24 cellular contexts compared by ENCODE assay signal in the genomic region with DNA sequence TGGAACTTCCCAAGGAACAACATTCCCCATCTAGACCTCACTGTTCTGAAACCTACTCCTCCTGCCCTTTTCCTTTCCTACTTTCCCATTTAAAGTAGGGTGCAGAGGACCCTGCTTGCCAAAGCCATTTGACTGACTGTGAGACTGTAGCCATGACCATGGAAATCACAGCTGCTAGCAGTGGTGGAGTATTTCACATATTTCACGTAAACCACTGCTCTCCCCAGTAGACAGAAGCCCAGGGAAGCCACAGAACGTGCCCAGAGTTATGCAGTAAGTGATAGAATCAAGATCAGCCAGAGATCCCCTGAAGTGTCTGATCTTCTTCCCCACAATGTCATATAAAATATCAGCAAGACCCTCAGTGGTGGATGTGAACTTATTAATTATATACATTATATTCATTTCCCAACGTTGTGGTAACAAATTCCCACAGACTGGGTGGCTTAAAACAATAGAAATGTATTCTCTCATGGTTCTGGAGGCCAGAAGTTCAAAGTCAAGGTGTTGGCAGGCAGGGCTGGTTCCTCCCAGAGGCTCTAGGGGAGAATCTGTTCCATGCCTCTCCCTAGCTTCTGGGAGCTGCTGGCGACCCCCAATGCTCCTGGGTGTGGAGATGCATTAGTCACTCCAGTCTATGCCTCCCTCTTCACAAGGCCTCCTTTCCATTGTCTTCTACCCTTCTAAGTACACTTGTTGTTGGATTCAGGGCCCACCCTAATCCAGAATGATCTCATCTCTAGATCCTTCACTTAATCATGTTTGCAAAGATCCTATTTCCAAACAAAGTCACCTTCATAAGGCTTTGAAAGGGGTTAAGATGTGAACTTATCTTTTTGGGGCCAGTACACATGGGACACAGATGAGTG. TPM values are rescaled to one million over a fixed set of nuclear protein-coding genes. Genes with fewer than 3 reads are reported as not detected.
DNase-seq lines count a peak whose midpoint lies in the region; ATAC-seq and TF ChIP-seq lines count a peak whose summit lies in the region.
"Had no signal": no experiment of that assay in that cellular context is flagged by ENCODE, and none has a peak within 500 bp of the region (broad histone marks: within the 10 kb centered on the region; RNA-seq: fewer than 3 reads in every experiment).

No MANE protein-coding gene starts in this region.

- H3K4me2 ChIP-seq in GM23248 (ENCODE audit: unreplicated experiment) (no peak overlapping the region), mesenchymal stem cell (ENCODE audit: low read length, poor library complexity, severe bottlenecking) (no peak overlapping the region)

- H3K9me3 ChIP-seq in GM23248 (ENCODE audit: low read depth), result no peaks in the 10 kb centered on the region
- H3K9me3 ChIP-seq in Panc1 (ENCODE audit: control insufficient read depth, insufficient read depth, low read depth, low read length), result no peaks in the 10 kb centered on the region
- H3K9me3 ChIP-seq in mesenchymal stem cell (ENCODE audit: control insufficient read depth, low read length), result no peaks in the 10 kb centered on the region
- H3K9me3 ChIP-seq in prostate gland, result no peaks in the 10 kb centered on the region
- no peaks in the 10 kb centered on the region for H3K9me3 ChIP-seq in Peyer's patch
- H3K9me3 ChIP-seq: adrenal gland, SJSA1 had no signal

- no peak overlapping the region for H3K9ac ChIP-seq in GM23248
- no peak overlapping the region for H3K9ac ChIP-seq in mesenchymal stem cell (ENCODE audit: low read length)

- no TSS peak for BruUV-seq in Panc1 (replicated peaks; lab: Mats Ljungman, UMichigan)

- H3K4me1 ChIP-seq in GM23248 (ENCODE audit: insufficient read depth), result peaks cover 6% of the 10 kb centered on the region; the same call in 1 of the 2 replicates
- peaks cover 9% of the 10 kb centered on the region for H3K4me1 ChIP-seq in Panc1 (ENCODE audit: control insufficient read depth, insufficient read depth, low read length)
- peaks cover 18% of the 10 kb centered on the region for H3K4me1 ChIP-seq in mesenchymal stem cell (ENCODE audit: control insufficient read depth, insufficient read depth, low read depth, low read length)
- peaks cover 2% of the 10 kb centered on the region for H3K4me1 ChIP-seq in prostate gland (replicated peaks)
- H3K4me1 ChIP-seq in Peyer's patch, result peaks cover 4 to 21% (median 14%) of the 10 kb centered on the region in 4 donors

- H2AK5ac ChIP-seq in mesenchymal stem cell (ENCODE audit: low read length, severe bottlenecking), result peak overlapping the region; percentile 56

- no peak overlapping the region for H4K8ac ChIP-seq in mesenchymal stem cell (ENCODE audit: low read length)

- TF ChIP-seq POLR2A in prostate gland (IDR thresholded peaks at IDR 0.05) (no peak), Peyer's patch (IDR thresholded peaks at IDR 0.05) (no peak)

- H3K27me3 ChIP-seq in GM23248 (replicated peaks; ENCODE audit: insufficient read depth), result no peaks in the 10 kb centered on the region
- no peaks in the 10 kb centered on the region for H3K27me3 ChIP-seq in Panc1 (ENCODE audit: control insufficient read depth, insufficient read depth, low read length)
- peaks cover 0 to 4% of the 10 kb centered on the region in 2 experiments for H3K27me3 ChIP-seq in mesenchymal stem cell (ENCODE audit: control insufficient read depth in 1 of 2, insufficient read depth in 1 of 2, low read length in 2 of 2)
- no peaks in the 10 kb centered on the region for H3K27me3 ChIP-seq in prostate gland (replicated peaks; ENCODE audit: insufficient read depth)
- no peaks in the 10 kb centered on the region for H3K27me3 ChIP-seq in Peyer's patch
- H3K27me3 ChIP-seq: adrenal gland, SJSA1 had no signal

- WGBS in GM23248 (ENCODE audit: low coverage in 1 of 2, low lambda C conversion rate in 2 of 2, missing lambda C conversion rate in 2 of 2), 2 experiments, result 71 to 73% methylated on average over 4 of the region's 4 CpGs
- 65% methylated on average over 2 of the region's 4 CpGs for WGBS in mesenchymal stem cell
- WGBS in prostate gland, result 69% methylated on average over 4 of the region's 4 CpGs

- H3K79me1 ChIP-seq in mesenchymal stem cell (replicated peaks; ENCODE audit: low read length, poor library complexity, severe bottlenecking), result no peaks in the 10 kb centered on the region

- H3K36me3 ChIP-seq in GM23248 (ENCODE audit: low read depth), result no peaks in the 10 kb centered on the region
- H3K36me3 ChIP-seq in Panc1 (ENCODE audit: control insufficient read depth, insufficient read depth, low read length), result no peaks in the 10 kb centered on the region
- H3K36me3 ChIP-seq in mesenchymal stem cell (ENCODE audit: control insufficient read depth in 1 of 2, insufficient read depth in 2 of 2, low read depth in 1 of 2, low read length in 2 of 2), result no peaks in the 10 kb centered on the region
- no peaks in the 10 kb centered on the region for H3K36me3 ChIP-seq in prostate gland
- no peaks in the 10 kb centered on the region for H3K36me3 ChIP-seq in Peyer's patch
- H3K36me3 ChIP-seq: adrenal gland, SJSA1 had no signal

- no peak overlapping the region for H2BK12ac ChIP-seq in mesenchymal stem cell (ENCODE audit: low read length in 2 of 2)

- no peak overlapping the region for H4K91ac ChIP-seq in mesenchymal stem cell (ENCODE audit: low read length)

- no peaks in the 10 kb centered on the region for H3K79me2 ChIP-seq in GM23248 (ENCODE audit: insufficient read depth)

- H2BK120ac ChIP-seq in mesenchymal stem cell (ENCODE audit: low read depth, low read length), result no peak overlapping the region

- DNase-seq in GM23248 (peak; percentile 7), Panc1 (ENCODE audit: low read depth, low spot score) (no peak), mesenchymal stem cell (no peak), substantia nigra (lab: John Stamatoyannopoulos, UW) (no peak), prostate gland (ENCODE audit: low spot score) (no peak), Peyer's patch (no peak)
- DNase-seq: activated CD4-positive, CD25-positive, alpha-beta regulatory T cell; adrenal gland; caudate nucleus; CD4-positive, alpha-beta T cell; effector CD8-positive, alpha-beta T cell; head of caudate nucleus; KG1; left ventricle myocardium superior; NCI-H1048; PC-9; right cardiac atrium; stimulated activated naive CD8-positive, alpha-beta T cell treated with anti-CD3 and anti-CD28 coated beads, Interleukin-15, Interleukin-2, amounts not matched to agents 100 U/mL and 50 U/mL, for 24 hours had no signal

- CTCF ChIA-PET in Panc1 (lab: Charles Lee), result no interaction called here

- no peak overlapping the region for H3K14ac ChIP-seq in mesenchymal stem cell (ENCODE audit: low read length in 2 of 2)

- no peak overlapping the region for H3K23ac ChIP-seq in mesenchymal stem cell (ENCODE audit: low read length in 2 of 2)

- no peak overlapping the region for H2BK15ac ChIP-seq in mesenchymal stem cell (ENCODE audit: low read depth, poor library complexity, severe bottlenecking)

- no peak overlapping the region for H3K18ac ChIP-seq in mesenchymal stem cell (ENCODE audit: low read depth in 1 of 2, low read length in 2 of 2)

- in situ Hi-C loops in GM23248 (cut with MboI), result no loop called here
- in situ Hi-C loops in Panc1 (cut with HindIII; ENCODE audit: low pct_unique_long_range_greater_than_20kb, low sequenced_read_pairs), result no loop called here

- intact Hi-C loops in Panc1 (cut with micrococcal nuclease; ENCODE audit: unreplicated experiment), result no loop called here
- intact Hi-C loops in prostate gland (cut with DNase I), result no loop called here

- POLR2A ChIA-PET in Panc1 (lab: Charles Lee), result interaction anchor here (0.7 kb wide), 1 partner anchor 12 kb away, joined by 6 read pairs; no protein-coding TSS in a partner anchor

- H2AFZ ChIP-seq in GM23248 (no peak overlapping the region), mesenchymal stem cell (ENCODE audit: low read depth, low read length) (no peak overlapping the region)
- H2AFZ ChIP-seq: PC-9 had no signal

- H3K4ac ChIP-seq in mesenchymal stem cell (ENCODE audit: low read depth in 1 of 2, low read length in 2 of 2), result no peak overlapping the region

- H3K27ac ChIP-seq in GM23248 (no peak overlapping the region), Panc1 (ENCODE audit: low read length) (peak overlapping the region; percentile 23; the same call in 1 of the 2 replicates), mesenchymal stem cell (ENCODE audit: low read length, poor library complexity, severe bottlenecking) (no peak overlapping the region), substantia nigra (ENCODE audit: low read depth, low read length, poor library complexity, severe bottlenecking) (no peak overlapping the region), prostate gland (no peak overlapping the region), Peyer's patch (no peak overlapping the region)
- H3K27ac ChIP-seq: adrenal gland, PC-9, SJSA1 had no signal

- no peak for TF ChIP-seq CTCF in Panc1 (IDR thresholded peaks at IDR 0.05)
- TF ChIP-seq CTCF in prostate gland (IDR thresholded peaks at IDR 0.05), result no peak
- no peak for TF ChIP-seq CTCF in Peyer's patch (IDR thresholded peaks at IDR 0.05)

- H3K9me2 ChIP-seq in GM23248 (ENCODE audit: insufficient read depth), result no peaks in the 10 kb centered on the region

- H4K20me1 ChIP-seq in GM23248 (ENCODE audit: insufficient read depth), result no peaks in the 10 kb centered on the region

- 0 out of 2 replicates have a peak, but pooled peaks cover 4% of the 10 kb centered on the region for H3F3A ChIP-seq in GM23248 (ENCODE audit: insufficient read depth)

- H2BK5ac ChIP-seq in mesenchymal stem cell (ENCODE audit: low read depth, low read length, poor library complexity, severe bottlenecking), result no peak overlapping the region

- H3K4me3 ChIP-seq in GM23248 (no peak overlapping the region), Panc1 (ENCODE audit: low read depth in 2 of 2, low read length in 2 of 2) (no peak overlapping the region), mesenchymal stem cell (ENCODE audit: insufficient read depth in 1 of 2, low read depth in 1 of 2, low read length in 2 of 2) (no peak overlapping the region), prostate gland (no peak overlapping the region), Peyer's patch (no peak overlapping the region)
- H3K4me3 ChIP-seq: adrenal gland, PC-9, SJSA1 had no signal

- ATAC-seq in Panc1, result no peak
- ATAC-seq: left ventricle myocardium superior; right cardiac atrium; stimulated activated naive CD8-positive, alpha-beta T cell treated with anti-CD3 and anti-CD28 coated beads, Interleukin-15, Interleukin-2, amounts not matched to agents 100 U/mL and 50 U/mL, for 24 hours had no signal

RNA-seq across cellular contexts. Expression of gene PRM1, which starts 20.7 kb away (rescaled TPM):
- total RNA-seq in GM23248 (2014; rRNA removed; shearing (Covaris generic)), result not detected in 2 replicates
- polyA plus RNA-seq in GM23248 (2016; fragmentation: Nextera tagmentation; extraction: Ambion mirVana), result not detected in 2 replicates
- total RNA-seq in Panc1 (2021; ENCODE audit: unreplicated experiment), result not detected
- not detected for polyA plus RNA-seq in Panc1 (2012; ENCODE audit: insufficient read length)
- polyA plus RNA-seq in mesenchymal stem cell (2013, experiment 1 of 2), result not detected
- polyA plus RNA-seq in mesenchymal stem cell (2013, experiment 2 of 2), result not detected
- 100 to 1,000 TPM in 1 of 2 donors, 1 to 10 TPM in 1; 1.8 to 992 TPM for total RNA-seq in prostate gland
- not detected for total RNA-seq in Peyer's patch
- total RNA-seq: activated CD8-positive, alpha-beta memory T cell treated with anti-CD3 and anti-CD28 coated beads for 36 hours; activated T-helper 2 cell treated with anti-CD3 and anti-CD28 coated beads, Interferon-gamma antibody, Interleukin-2, Interleukin-4, amounts not matched to agents 10 μg/mL and 5 μg/mL and 100 μg/mL, durations not matched to agents 14 hours and 24 hours and 36 hours; adrenal gland; CD4-positive, alpha-beta T cell; left ventricle myocardium superior; PC-9; right cardiac atrium; SJSA1; T-helper 2 cell treated with Interferon-gamma antibody and Interleukin-4, amounts not matched to agents 100 ng/mL and 5 ng/mL, for 36 hours; ureter had no signal
- polyA plus RNA-seq: adrenal gland, AG04450, right cardiac atrium had no signal

RNA-seq across cellular contexts. Expression of gene PRM2, which starts 25.6 kb away (rescaled TPM):
- not detected in 2 replicates for total RNA-seq in GM23248 (2014; rRNA removed; shearing (Covaris generic))
- not detected in 2 replicates for polyA plus RNA-seq in GM23248 (2016; fragmentation: Nextera tagmentation; extraction: Ambion mirVana)
- total RNA-seq in Panc1 (2021; ENCODE audit: unreplicated experiment) (not detected), prostate gland (100 to 1,000 TPM in 1 of 2 donors, not detected in 1; 343 TPM), Peyer's patch (not detected)
- not detected for polyA plus RNA-seq in Panc1 (2012; ENCODE audit: insufficient read length)
- not detected for polyA plus RNA-seq in mesenchymal stem cell (2013, experiment 1 of 2)
- polyA plus RNA-seq in mesenchymal stem cell (2013, experiment 2 of 2), result not detected
- total RNA-seq: activated CD8-positive, alpha-beta memory T cell treated with anti-CD3 and anti-CD28 coated beads for 36 hours; activated T-helper 2 cell treated with anti-CD3 and anti-CD28 coated beads, Interferon-gamma antibody, Interleukin-2, Interleukin-4, amounts not matched to agents 10 μg/mL and 5 μg/mL and 100 μg/mL, durations not matched to agents 14 hours and 24 hours and 36 hours; adrenal gland; CD4-positive, alpha-beta T cell; left ventricle myocardium superior; PC-9; right cardiac atrium; SJSA1; T-helper 2 cell treated with Interferon-gamma antibody and Interleukin-4, amounts not matched to agents 100 ng/mL and 5 ng/mL, for 36 hours; ureter had no signal
- polyA plus RNA-seq: adrenal gland, AG04450, right cardiac atrium had no signal

RNA-seq across cellular contexts. Expression of gene PRM3, which starts 28.4 kb away (rescaled TPM):
- total RNA-seq in GM23248 (2014; rRNA removed; shearing (Covaris generic)), result not detected in 2 replicates
- not detected in 2 replicates for polyA plus RNA-seq in GM23248 (2016; fragmentation: Nextera tagmentation; extraction: Ambion mirVana)
- total RNA-seq in Panc1 (2021; ENCODE audit: unreplicated experiment) (not detected), prostate gland (not detected), Peyer's patch (not detected)
- polyA plus RNA-seq in Panc1 (2012; ENCODE audit: insufficient read length), result not detected
- polyA plus RNA-seq in mesenchymal stem cell (2013, experiment 1 of 2), result not detected
- polyA plus RNA-seq in mesenchymal stem cell (2013, experiment 2 of 2), result not detected
- total RNA-seq: activated CD8-positive, alpha-beta memory T cell treated with anti-CD3 and anti-CD28 coated beads for 36 hours; activated T-helper 2 cell treated with anti-CD3 and anti-CD28 coated beads, Interferon-gamma antibody, Interleukin-2, Interleukin-4, amounts not matched to agents 10 μg/mL and 5 μg/mL and 100 μg/mL, durations not matched to agents 14 hours and 24 hours and 36 hours; adrenal gland; CD4-positive, alpha-beta T cell; left ventricle myocardium superior; PC-9; right cardiac atrium; SJSA1; T-helper 2 cell treated with Interferon-gamma antibody and Interleukin-4, amounts not matched to agents 100 ng/mL and 5 ng/mL, for 36 hours; ureter had no signal
- polyA plus RNA-seq: adrenal gland, AG04450, right cardiac atrium had no signal

RNA-seq across cellular contexts. Expression of gene TNP2, which starts 32.8 kb away (rescaled TPM):
- total RNA-seq in GM23248 (2014; rRNA removed; shearing (Covaris generic)), result not detected in 2 replicates
- not detected in 2 replicates for polyA plus RNA-seq in GM23248 (2016; fragmentation: Nextera tagmentation; extraction: Ambion mirVana)
- total RNA-seq in Panc1 (2021; ENCODE audit: unreplicated experiment) (not detected), prostate gland (not detected), Peyer's patch (not detected)
- polyA plus RNA-seq in Panc1 (2012; ENCODE audit: insufficient read length), result not detected
- not detected for polyA plus RNA-seq in mesenchymal stem cell (2013, experiment 1 of 2)
- polyA plus RNA-seq in mesenchymal stem cell (2013, experiment 2 of 2), result not detected
- total RNA-seq: activated CD8-positive, alpha-beta memory T cell treated with anti-CD3 and anti-CD28 coated beads for 36 hours; activated T-helper 2 cell treated with anti-CD3 and anti-CD28 coated beads, Interferon-gamma antibody, Interleukin-2, Interleukin-4, amounts not matched to agents 10 μg/mL and 5 μg/mL and 100 μg/mL, durations not matched to agents 14 hours and 24 hours and 36 hours; adrenal gland; CD4-positive, alpha-beta T cell; left ventricle myocardium superior; PC-9; right cardiac atrium; SJSA1; T-helper 2 cell treated with Interferon-gamma antibody and Interleukin-4, amounts not matched to agents 100 ng/mL and 5 ng/mL, for 36 hours; ureter had no signal
- polyA plus RNA-seq: adrenal gland, AG04450, right cardiac atrium had no signal

RNA-seq across cellular contexts. Expression of gene RMI2, which starts 43.4 kb away (rescaled TPM):
- 8.5 and 20.6 TPM in 2 replicates for total RNA-seq in GM23248 (2014; rRNA removed; shearing (Covaris generic))
- polyA plus RNA-seq in GM23248 (2016; fragmentation: Nextera tagmentation; extraction: Ambion mirVana), result 11.9 and 12.8 TPM in 2 replicates
- total RNA-seq in Panc1 (2021; ENCODE audit: unreplicated experiment), result 11.1 TPM
- polyA plus RNA-seq in Panc1 (2012; ENCODE audit: insufficient read length), result 4.5 TPM
- polyA plus RNA-seq in mesenchymal stem cell (2013, experiment 1 of 2), result 4.6 TPM
- polyA plus RNA-seq in mesenchymal stem cell (2013, experiment 2 of 2), result 4.4 TPM
- 10 to 100 TPM in 1 of 2 donors, 1 to 10 TPM in 1; 6.0 to 16.3 TPM for total RNA-seq in prostate gland
- total RNA-seq in Peyer's patch, result 1 to 10 TPM; 2.3 to 6.6 (median 3.5) TPM
